Comparison of ENCODE assay signal across 1 cellular context in the genomic region with DNA sequence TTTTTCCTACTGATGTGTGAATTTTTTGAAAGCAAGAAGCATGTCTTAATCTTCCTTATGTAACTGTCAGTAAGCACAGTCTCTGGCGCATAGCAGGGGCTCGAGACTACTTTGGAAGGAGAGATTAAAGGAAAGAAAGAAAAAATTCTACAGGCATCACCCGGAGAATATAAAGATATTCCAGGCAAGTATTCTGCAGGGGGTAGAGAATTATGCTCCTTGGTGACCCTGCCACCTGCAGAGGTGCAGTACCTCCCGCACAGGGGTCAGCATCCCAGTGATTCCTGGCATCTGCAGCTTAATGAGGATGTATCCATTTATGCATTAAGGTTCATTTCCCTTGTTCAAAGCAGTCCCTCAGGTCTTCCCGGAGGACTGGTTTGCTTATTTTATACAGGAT.
TF ChIP-seq lines count a peak whose summit lies in the region.

No MANE protein-coding gene starts in this region.

TF ChIP-seq in GM23338, 12 proteins besides CTCF, POLR2A, EP300 and RAD21 (continued from another document):
- TF ChIP-seq, protein P1, sequence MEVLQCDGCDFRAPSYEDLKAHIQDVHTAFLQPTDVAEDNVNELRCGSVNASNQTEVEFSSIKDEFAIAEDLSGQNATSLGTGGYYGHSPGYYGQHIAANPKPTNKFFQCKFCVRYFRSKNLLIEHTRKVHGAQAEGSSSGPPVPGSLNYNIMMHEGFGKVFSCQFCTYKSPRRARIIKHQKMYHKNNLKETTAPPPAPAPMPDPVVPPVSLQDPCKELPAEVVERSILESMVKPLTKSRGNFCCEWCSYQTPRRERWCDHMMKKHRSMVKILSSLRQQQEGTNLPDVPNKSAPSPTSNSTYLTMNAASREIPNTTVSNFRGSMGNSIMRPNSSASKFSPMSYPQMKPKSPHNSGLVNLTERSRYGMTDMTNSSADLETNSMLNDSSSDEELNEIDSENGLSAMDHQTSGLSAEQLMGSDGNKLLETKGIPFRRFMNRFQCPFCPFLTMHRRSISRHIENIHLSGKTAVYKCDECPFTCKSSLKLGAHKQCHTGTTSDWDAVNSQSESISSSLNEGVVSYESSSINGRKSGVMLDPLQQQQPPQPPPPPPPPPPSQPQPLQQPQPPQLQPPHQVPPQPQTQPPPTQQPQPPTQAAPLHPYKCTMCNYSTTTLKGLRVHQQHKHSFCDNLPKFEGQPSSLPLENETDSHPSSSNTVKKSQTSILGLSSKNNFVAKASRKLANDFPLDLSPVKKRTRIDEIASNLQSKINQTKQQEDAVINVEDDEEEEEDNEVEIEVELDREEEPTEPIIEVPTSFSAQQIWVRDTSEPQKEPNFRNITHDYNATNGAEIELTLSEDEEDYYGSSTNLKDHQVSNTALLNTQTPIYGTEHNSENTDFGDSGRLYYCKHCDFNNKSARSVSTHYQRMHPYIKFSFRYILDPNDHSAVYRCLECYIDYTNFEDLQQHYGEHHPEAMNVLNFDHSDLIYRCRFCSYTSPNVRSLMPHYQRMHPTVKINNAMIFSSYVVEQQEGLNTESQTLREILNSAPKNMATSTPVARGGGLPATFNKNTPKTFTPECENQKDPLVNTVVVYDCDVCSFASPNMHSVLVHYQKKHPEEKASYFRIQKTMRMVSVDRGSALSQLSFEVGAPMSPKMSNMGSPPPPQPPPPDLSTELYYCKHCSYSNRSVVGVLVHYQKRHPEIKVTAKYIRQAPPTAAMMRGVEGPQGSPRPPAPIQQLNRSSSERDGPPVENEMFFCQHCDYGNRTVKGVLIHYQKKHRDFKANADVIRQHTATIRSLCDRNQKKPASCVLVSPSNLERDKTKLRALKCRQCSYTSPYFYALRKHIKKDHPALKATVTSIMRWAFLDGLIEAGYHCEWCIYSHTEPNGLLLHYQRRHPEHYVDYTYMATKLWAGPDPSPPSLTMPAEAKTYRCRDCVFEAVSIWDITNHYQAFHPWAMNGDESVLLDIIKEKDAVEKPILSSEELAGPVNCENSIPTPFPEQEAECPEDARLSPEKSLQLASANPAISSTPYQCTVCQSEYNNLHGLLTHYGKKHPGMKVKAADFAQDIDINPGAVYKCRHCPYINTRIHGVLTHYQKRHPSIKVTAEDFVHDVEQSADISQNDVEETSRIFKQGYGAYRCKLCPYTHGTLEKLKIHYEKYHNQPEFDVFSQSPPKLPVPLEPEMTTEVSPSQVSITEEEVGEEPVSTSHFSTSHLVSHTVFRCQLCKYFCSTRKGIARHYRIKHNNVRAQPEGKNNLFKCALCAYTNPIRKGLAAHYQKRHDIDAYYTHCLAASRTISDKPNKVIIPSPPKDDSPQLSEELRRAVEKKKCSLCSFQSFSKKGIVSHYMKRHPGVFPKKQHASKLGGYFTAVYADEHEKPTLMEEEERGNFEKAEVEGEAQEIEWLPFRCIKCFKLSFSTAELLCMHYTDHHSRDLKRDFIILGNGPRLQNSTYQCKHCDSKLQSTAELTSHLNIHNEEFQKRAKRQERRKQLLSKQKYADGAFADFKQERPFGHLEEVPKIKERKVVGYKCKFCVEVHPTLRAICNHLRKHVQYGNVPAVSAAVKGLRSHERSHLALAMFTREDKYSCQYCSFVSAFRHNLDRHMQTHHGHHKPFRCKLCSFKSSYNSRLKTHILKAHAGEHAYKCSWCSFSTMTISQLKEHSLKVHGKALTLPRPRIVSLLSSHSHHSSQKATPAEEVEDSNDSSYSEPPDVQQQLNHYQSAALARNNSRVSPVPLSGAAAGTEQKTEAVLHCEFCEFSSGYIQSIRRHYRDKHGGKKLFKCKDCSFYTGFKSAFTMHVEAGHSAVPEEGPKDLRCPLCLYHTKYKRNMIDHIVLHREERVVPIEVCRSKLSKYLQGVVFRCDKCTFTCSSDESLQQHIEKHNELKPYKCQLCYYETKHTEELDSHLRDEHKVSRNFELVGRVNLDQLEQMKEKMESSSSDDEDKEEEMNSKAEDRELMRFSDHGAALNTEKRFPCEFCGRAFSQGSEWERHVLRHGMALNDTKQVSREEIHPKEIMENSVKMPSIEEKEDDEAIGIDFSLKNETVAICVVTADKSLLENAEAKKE (CRISPR knock-in tag; IDR thresholded peaks at IDR 0.05): no peak
- no peak for TF ChIP-seq JUNB (IDR thresholded peaks at IDR 0.05; ENCODE audit: unreplicated experiment)
- TF ChIP-seq ZNF114 (CRISPR knock-in tag; IDR thresholded peaks at IDR 0.05): no peak
